In the genomic region with DNA sequence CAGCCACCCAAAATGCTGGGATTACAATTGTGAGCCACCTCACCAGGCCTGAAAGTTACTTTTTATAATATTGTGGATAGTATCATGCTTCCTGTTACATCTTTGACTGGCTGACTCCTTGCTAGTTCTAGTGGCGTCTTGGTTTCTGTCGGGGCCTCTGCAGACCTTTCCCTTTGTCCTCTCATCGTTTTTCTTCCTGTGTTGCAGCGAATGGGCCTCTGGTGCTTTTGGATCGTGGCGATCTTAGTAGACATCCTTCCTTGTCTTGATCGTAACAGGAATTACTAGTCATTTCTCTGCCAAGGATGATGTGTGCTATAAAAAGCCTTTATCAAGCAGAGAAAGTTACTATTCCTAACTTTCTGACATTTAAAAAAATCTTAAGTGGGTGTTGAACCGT, we compare ENCODE assay signal across 24 cellular contexts. TPM values are rescaled to one million over a fixed set of nuclear protein-coding genes. Genes with fewer than 3 reads are reported as not detected.
"Had no signal": no experiment of that assay in that cellular context is flagged by ENCODE, and none has a peak within 500 bp of the region (broad histone marks: within the 10 kb centered on the region; RNA-seq: fewer than 3 reads in every experiment).

No MANE protein-coding gene starts in this region.

- H3K27ac Mint-ChIP-seq: effector memory CD8-positive, alpha-beta T cell; progenitor cell of endocrine pancreas; stimulated activated effector memory CD8-positive, alpha-beta T cell treated with anti-CD3 and anti-CD28 coated beads, Interleukin-12 subunit alpha, Interleukin-12 subunit beta, amount 100 ng/mL, for 72 hours had no signal

- H3K4me3 ChIP-seq: esophagus squamous epithelium, gastroesophageal sphincter, mucosa of descending colon, pancreas, tibial nerve, upper lobe of right lung, vagina had no signal

- H3K9me3 Mint-ChIP-seq: effector memory CD8-positive, alpha-beta T cell; naive thymus-derived CD8-positive, alpha-beta T cell; stimulated activated effector memory CD8-positive, alpha-beta T cell treated with anti-CD3 and anti-CD28 coated beads, Interleukin-12 subunit alpha, Interleukin-12 subunit beta, amount 100 ng/mL, for 72 hours had no signal

- H3K27ac ChIP-seq: esophagus squamous epithelium, gastroesophageal sphincter, pancreas, tibial nerve, upper lobe of right lung, vagina had no signal

- H3K36me3 ChIP-seq: pancreas, vagina had no signal

- H3K4me3 Mint-ChIP-seq: effector memory CD8-positive, alpha-beta T cell; naive thymus-derived CD8-positive, alpha-beta T cell; stimulated activated effector memory CD8-positive, alpha-beta T cell treated with anti-CD3 and anti-CD28 coated beads, Interleukin-12 subunit alpha, Interleukin-12 subunit beta, amount 100 ng/mL, for 72 hours had no signal

- H3K4me1 ChIP-seq: pancreas had no signal

- ATAC-seq: effector memory CD8-positive, alpha-beta T cell; gastroesophageal sphincter; left lobe of liver; mucosa of descending colon; naive thymus-derived CD8-positive, alpha-beta T cell; pancreas; right cardiac atrium; stimulated activated effector memory CD8-positive, alpha-beta T cell treated with anti-CD3 and anti-CD28 coated beads, Interleukin-12 subunit alpha, Interleukin-12 subunit beta, amount 100 ng/mL, for 72 hours; stimulated activated naive CD8-positive, alpha-beta T cell treated with anti-CD3 and anti-CD28 coated beads, Interleukin-15, Interleukin-2, amounts not matched to agents 100 U/mL and 50 U/mL, for 24 hours; upper lobe of right lung had no signal

- H3K27me3 Mint-ChIP-seq: effector memory CD8-positive, alpha-beta T cell; naive thymus-derived CD8-positive, alpha-beta T cell; progenitor cell of endocrine pancreas had no signal

- H3K27me3 ChIP-seq: esophagus squamous epithelium, gastroesophageal sphincter, pancreas, tibial nerve, upper lobe of right lung, vagina had no signal

- H3K4me1 Mint-ChIP-seq: stimulated activated effector memory CD8-positive, alpha-beta T cell treated with anti-CD3 and anti-CD28 coated beads, Interleukin-12 subunit alpha, Interleukin-12 subunit beta, amount 100 ng/mL, for 72 hours had no signal

- H3K9me3 ChIP-seq: esophagus squamous epithelium, gastroesophageal sphincter, mucosa of descending colon, pancreas, tibial nerve, upper lobe of right lung, vagina had no signal

- DNase-seq: cortex of kidney; effector memory CD8-positive, alpha-beta T cell; esophagus squamous epithelium; foreskin fibroblast; glutamatergic neuron; kidney glomerular epithelial cell; mammary epithelial cell; mucosa of descending colon; naive thymus-derived CD8-positive, alpha-beta T cell; occipital lobe; pancreas; stimulated activated CD4-positive, alpha-beta T cell treated with anti-CD3 and anti-CD28 coated beads, Interleukin-4, amount 100 ng/mL, for 1 hour; stimulated activated CD8-positive, alpha-beta memory T cell treated with anti-CD3 and anti-CD28 coated beads, Interleukin-4, amount 100 ng/mL, for 48 hours; stimulated activated naive CD8-positive, alpha-beta T cell treated with anti-CD3 and anti-CD28 coated beads, Interleukin-15, Interleukin-2, amounts not matched to agents 100 U/mL and 50 U/mL, for 24 hours; upper lobe of right lung had no signal

RNA-seq across cellular contexts. Expression of a gene that starts 33.3 kb away (rescaled TPM):
- polyA plus RNA-seq: naive thymus-derived CD8-positive, alpha-beta T cell had no signal

RNA-seq across cellular contexts. Expression of a gene that starts 37.2 kb away (rescaled TPM):
- total RNA-seq: epithelial cell of proximal tubule; mammary epithelial cell; mesenteric fat pad; naive thymus-derived CD8-positive, alpha-beta T cell; right cardiac atrium; tibial nerve; vagina had no signal
- polyA plus RNA-seq: naive thymus-derived CD8-positive, alpha-beta T cell had no signal
